9 cellular contexts compared by ENCODE assay signal in the genomic region with DNA sequence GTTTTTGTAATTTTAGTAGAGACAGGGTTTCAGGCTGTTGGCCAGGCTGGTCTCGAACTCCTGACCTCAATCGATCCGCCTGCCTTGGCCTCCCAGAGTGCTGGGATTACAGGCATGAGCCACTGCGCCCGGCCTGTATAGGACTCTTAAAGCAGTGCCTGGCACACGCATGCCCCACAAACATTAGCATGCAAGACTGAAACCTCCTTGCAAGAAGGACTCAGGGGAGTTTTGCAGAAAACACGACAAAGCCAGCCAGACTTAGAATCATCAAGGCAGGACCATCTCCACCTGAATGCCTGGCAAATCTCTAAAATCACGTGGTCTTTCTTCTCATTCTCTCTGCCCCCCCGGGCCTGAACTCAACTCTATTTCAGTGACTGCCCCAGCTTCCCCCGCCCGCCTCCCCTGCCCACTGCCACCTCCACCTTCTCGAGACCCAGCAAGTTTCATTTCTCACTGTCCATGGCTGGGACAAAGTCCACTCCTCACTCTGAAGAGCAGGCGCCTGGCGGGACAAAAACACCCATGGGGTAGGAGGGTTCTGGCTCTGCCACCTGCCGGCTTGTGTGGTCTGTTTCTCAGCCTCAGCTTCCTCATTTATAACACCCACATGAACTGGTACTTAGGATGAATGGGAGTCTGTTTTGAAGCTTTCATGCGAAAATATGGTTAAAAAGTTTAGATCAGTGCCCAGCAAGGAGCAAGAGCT. TPM values are rescaled to one million over a fixed set of nuclear protein-coding genes. Genes with fewer than 3 reads are reported as not detected.
A peak's percentile ranks its signal among the peaks of the same experiment; 100 is the strongest.
DNase-seq lines count a peak whose midpoint lies in the region; ATAC-seq and TF ChIP-seq lines count a peak whose summit lies in the region.
"Had no signal": no experiment of that assay in that cellular context is flagged by ENCODE, and none has a peak within 500 bp of the region (broad histone marks: within the 10 kb centered on the region; RNA-seq: fewer than 3 reads in every experiment).

No MANE protein-coding gene starts in this region.

- no peaks in the 10 kb centered on the region for H3K36me3 Mint-ChIP-seq in neural progenitor cell

- no peaks in the 10 kb centered on the region for H3K4me1 Mint-ChIP-seq in neural progenitor cell

- peak overlapping the region; percentile 30 for H3K4me3 Mint-ChIP-seq in neural progenitor cell

- H2AFZ ChIP-seq in KMS-11 (ENCODE audit: low read depth) (no peak overlapping the region), neural progenitor cell (replicated peaks) (no peak overlapping the region)

- H3K9me3 Mint-ChIP-seq in neural progenitor cell = peaks cover 5% of the 10 kb centered on the region

- peak; percentile 55 for TF ChIP-seq CTCF in DOHH2 (IDR thresholded peaks at IDR 0.05; ENCODE audit: low read depth, low read length, poor library complexity, severe bottlenecking)
- TF ChIP-seq CTCF in KMS-11 (conservative IDR thresholded peaks at IDR 0.05; ENCODE audit: low read depth, low read length) = no peak
- TF ChIP-seq CTCF in body of pancreas (IDR thresholded peaks at IDR 0.05) = peak in 5 of 7 experiments; percentile 11 to 46 (median 36)
- no peak for TF ChIP-seq CTCF in neural progenitor cell (IDR thresholded peaks at IDR 0.05)

- H4K20me1 ChIP-seq in DOHH2 (ENCODE audit: control insufficient read depth, insufficient read depth, low read depth, low read length) (no peaks in the 10 kb centered on the region), KMS-11 (ENCODE audit: insufficient read depth) (no peaks in the 10 kb centered on the region), neural progenitor cell (ENCODE audit: low read depth) (no peaks in the 10 kb centered on the region)

- H3F3A ChIP-seq in DOHH2 (ENCODE audit: control insufficient read depth, insufficient read depth) (peaks cover 9% of the 10 kb centered on the region), neural progenitor cell (ENCODE audit: low read depth) (no peaks in the 10 kb centered on the region)

- WGBS in body of pancreas, 2 donors = 25 to 37% methylated on average over 13 to 16 of the region's 16 CpGs

- H3K4me1 ChIP-seq in DOHH2 (ENCODE audit: control insufficient read depth, low read length) (peaks cover 38% of the 10 kb centered on the region), KMS-11 (ENCODE audit: low read depth, poor library complexity, severe bottlenecking) (peaks cover 37% of the 10 kb centered on the region), body of pancreas (peaks cover 36% of the 10 kb centered on the region), neural progenitor cell (no peaks in the 10 kb centered on the region)

- no peak overlapping the region for H3K27ac Mint-ChIP-seq in neural progenitor cell

- H3K79me2 ChIP-seq in DOHH2 (ENCODE audit: control insufficient read depth, low read length) (peaks cover 81% of the 10 kb centered on the region), KMS-11 (ENCODE audit: insufficient read depth, low read depth) (peaks cover 29% of the 10 kb centered on the region), neural progenitor cell (ENCODE audit: low read depth) (no peaks in the 10 kb centered on the region)

- H3K27ac ChIP-seq in DOHH2 (ENCODE audit: low read depth, low read length) = peak overlapping the region; percentile 77
- peak overlapping the region; percentile 15; the same call in 1 of the 2 replicates for H3K27ac ChIP-seq in KMS-11
- H3K27ac ChIP-seq in body of pancreas = peak overlapping the region in 3 of 4 donors; percentile 72 to 93 (median 77)
- H3K27ac ChIP-seq in neural progenitor cell = no peak overlapping the region

- peak; percentile 34 for ATAC-seq in body of pancreas
- no peak for ATAC-seq in GM18505 (IDR thresholded peaks at IDR 0.05; ENCODE audit: unreplicated experiment)
- no peak for ATAC-seq in HG03571 (IDR thresholded peaks at IDR 0.05; ENCODE audit: unreplicated experiment)

- H3K27me3 Mint-ChIP-seq in neural progenitor cell (ENCODE audit: insufficient read depth, low read depth) = peaks cover 22% of the 10 kb centered on the region

- H3K36me3 ChIP-seq in DOHH2 (ENCODE audit: control insufficient read depth, low read length) = peaks cover 41% of the 10 kb centered on the region
- no peaks in the 10 kb centered on the region for H3K36me3 ChIP-seq in KMS-11 (ENCODE audit: insufficient read depth)
- H3K36me3 ChIP-seq in body of pancreas (replicated peaks in 1 of 2; ENCODE audit: insufficient read depth in 1 of 2, low read depth in 2 of 2) = no peaks in the 10 kb centered on the region
- no peaks in the 10 kb centered on the region for H3K36me3 ChIP-seq in neural progenitor cell

- H3K27me3 ChIP-seq in DOHH2 (ENCODE audit: control insufficient read depth, low read length) (no peaks in the 10 kb centered on the region), KMS-11 (ENCODE audit: insufficient read depth, low read depth) (no peaks in the 10 kb centered on the region), body of pancreas (no peaks in the 10 kb centered on the region), neural progenitor cell (peaks cover 28% of the 10 kb centered on the region)

- H3K9ac ChIP-seq in KMS-11 = no peak overlapping the region
- H3K9ac ChIP-seq in neural progenitor cell = no peak overlapping the region

- H3K4me3 ChIP-seq in DOHH2 (ENCODE audit: low read length) = peak overlapping the region; percentile 74
- H3K4me3 ChIP-seq in KMS-11 (IDR thresholded peaks at IDR 0.05; ENCODE audit: insufficient read depth, low read depth, low read length) = no peak overlapping the region
- no peak overlapping the region for H3K4me3 ChIP-seq in body of pancreas
- no peak overlapping the region for H3K4me3 ChIP-seq in neural progenitor cell

- intact Hi-C loops in body of pancreas (cut with DNase I) = no loop called here

- DNase-seq in body of pancreas (peak; percentile 41 to 68 (median 60)), neural progenitor cell (ENCODE audit: low spot score) (no peak), NCI-H1930 (lab: John Stamatoyannopoulos, UW) (no peak), NCI-H69 (lab: John Stamatoyannopoulos, UW) (no peak)
- DNase-seq: NK-92 treated with Interleukin-12 subunit alpha and Interleukin-12 subunit beta, amount 100 ng/mL, for 24 hours had no signal

- no peak for TF ChIP-seq POLR2A in body of pancreas (IDR thresholded peaks at IDR 0.05)
- TF ChIP-seq POLR2A in GM18505 (IDR thresholded peaks at IDR 0.05; ENCODE audit: borderline replicate concordance, extremely low read depth, insufficient read depth, insufficient read length) = no peak

- H3K9me2 ChIP-seq in DOHH2 (replicated peaks; ENCODE audit: control insufficient read depth, low read length) = no peaks in the 10 kb centered on the region

- H3K9me3 ChIP-seq in DOHH2 (ENCODE audit: control insufficient read depth, insufficient read depth, low read length) (no peaks in the 10 kb centered on the region), body of pancreas (no peaks in the 10 kb centered on the region), neural progenitor cell (ENCODE audit: low read depth) (no peaks in the 10 kb centered on the region)

- H3K4me2 ChIP-seq in DOHH2 (ENCODE audit: low read length) (peak overlapping the region; percentile 70), KMS-11 (peak overlapping the region; percentile 72), neural progenitor cell (no peak overlapping the region)

RNA-seq across cellular contexts. Expression of a gene that starts 2.4 kb away (rescaled TPM):
- total RNA-seq in body of pancreas (10 to 100 TPM in 1 of 2 donors, 1 to 10 TPM in 1; 5.4 to 12.9 TPM), neural progenitor cell (ENCODE audit: low replicate concordance) (0.37 TPM in 1 of 2 replicates, not detected in the other)

RNA-seq across cellular contexts. Expression of a gene that starts 37.6 kb away (rescaled TPM):
- total RNA-seq in body of pancreas (10 to 100 TPM in 1 of 2 donors, 1 to 10 TPM in 1; 8.0 to 20.4 TPM), neural progenitor cell (ENCODE audit: low replicate concordance) (6.9 and 13.9 TPM in 2 replicates)

RNA-seq across cellular contexts. Expression of a gene that starts 38.3 kb away (rescaled TPM):
- total RNA-seq in body of pancreas (10 to 100 TPM; 18.4 to 28.0 TPM), neural progenitor cell (ENCODE audit: low replicate concordance) (49.7 and 108 TPM in 2 replicates)

Comparison
In these comparisons a context has a peak if more than half of its experiments do, and no peak if none do; other contexts are left out.
1. CTCF ChIP-seq: peak in DOHH2 (single experiment) and body of pancreas (5 of 7); none in KMS-11 (single experiment) and neural progenitor cell (single experiment).
2. DNase-seq: peak in body of pancreas (4 of 4); none in neural progenitor cell (single experiment), NCI-H1930 (0 of 2) and NCI-H69 (single experiment).